In the genomic region with DNA sequence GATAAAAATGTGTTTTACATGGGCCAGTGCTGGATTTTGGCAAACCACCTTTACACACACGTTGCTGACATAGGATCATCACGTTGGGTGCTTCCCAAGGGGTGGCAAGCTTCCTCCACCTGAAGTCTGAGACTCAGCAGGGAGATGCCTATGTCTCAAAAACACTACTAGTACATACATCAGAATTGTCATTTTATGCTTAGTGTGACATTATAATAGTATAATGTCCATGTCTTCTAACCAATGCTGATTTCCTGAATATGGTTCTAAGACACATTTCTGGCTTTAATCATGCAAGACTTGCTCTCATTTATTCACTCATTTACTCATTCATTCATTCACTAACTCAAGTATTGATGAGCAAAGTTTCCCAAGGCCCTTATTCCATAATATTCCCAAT, we compare ENCODE assay signal across 9 cellular contexts.
"Had no signal": no experiment of that assay in that cellular context is flagged by ENCODE, and none has a peak within 500 bp of the region (broad histone marks: within the 10 kb centered on the region; RNA-seq: fewer than 3 reads in every experiment).

No MANE protein-coding gene starts in this region.

- H3K27ac ChIP-seq: GM23248, HL-60 had no signal

- ATAC-seq: HCT116 had no signal

- H3K4me3 Mint-ChIP-seq: HFFc6 had no signal

- H3K27ac Mint-ChIP-seq: HFFc6 had no signal

- DNase-seq: GM23248, GOT3, H7, HFFc6, IMR-90, KBM-7 had no signal

- H3K36me3 ChIP-seq: HAP-1 had no signal

- H3K9ac ChIP-seq: GM23248 had no signal

- H3K4me3 ChIP-seq: GM23248, HAP-1 had no signal

- H3K9me3 ChIP-seq: HAP-1 had no signal

- H3K9me3 Mint-ChIP-seq: HFFc6 had no signal

- H2AFZ ChIP-seq: GM23248 had no signal

- H3K4me1 ChIP-seq: HAP-1 had no signal
